Comparison of ENCODE assay signal across 8 cellular contexts in genomic region chr3:30611613-30612421, GRCh38. TPM values are rescaled to one million over a fixed set of nuclear protein-coding genes. Genes with fewer than 3 reads are reported as not detected.
DNase-seq lines count a peak whose midpoint lies in the region; ATAC-seq and TF ChIP-seq lines count a peak whose summit lies in the region.

No MANE protein-coding gene starts in this region.

- H3K27me3 ChIP-seq in heart right ventricle (no peaks in the 10 kb centered on the region), left lung (no peaks in the 10 kb centered on the region), uterus (no peaks in the 10 kb centered on the region)

- H3K4me3 Mint-ChIP-seq in activated T-helper 17 cell treated with anti-CD3 and anti-CD28 coated beads, Interleukin-2, amount 50 U/mL, for 72 hours = peak overlapping the region; percentile 85

- intact Hi-C loops in heart right ventricle (cut with DNase I) = loop anchor here in 3 of 10 donors (5.0 to 10.0 kb wide), 3 partner anchors 35 to 87 kb away; no protein-coding TSS in a partner anchor
- intact Hi-C loops in cardiac septum (cut with DNase I) = no loop called here
- intact Hi-C loops in left lung (cut with DNase I) = no loop called here
- intact Hi-C loops in uterus (cut with DNase I; ENCODE audit: low total_unique reads) = no loop called here

- DNase-seq in heart right ventricle = no peak
- DNase-seq in cardiac septum (ENCODE audit: low spot score) = no peak
- DNase-seq in left lung = no peak
- DNase-seq in uterus = no peak
- no peak for DNase-seq in effector CD4-positive, alpha-beta T cell
- DNase-seq in SHP77 treated with DMSO at 0.1 percent for 48 hours (lab: John Stamatoyannopoulos, UW) = no peak

- TF ChIP-seq CTCF in heart right ventricle (IDR thresholded peaks at IDR 0.05) (no peak), left lung (IDR thresholded peaks at IDR 0.05) (no peak), uterus (IDR thresholded peaks at IDR 0.05) (no peak)

- H3K27ac ChIP-seq in heart right ventricle (peak overlapping the region in 6 of 10 donors; percentile 32 to 100 (median 99)), left lung (peak overlapping the region; percentile 41 to 100), uterus (peak overlapping the region; percentile 98 to 99)

- H3K4me1 ChIP-seq in heart right ventricle (peaks cover 12 to 90% (median 84%) of the 10 kb centered on the region in 9 donors), left lung (peaks cover 47 to 88% of the 10 kb centered on the region in 2 donors), uterus (no peaks in the 10 kb centered on the region)

- H3K9me3 Mint-ChIP-seq in activated T-helper 17 cell treated with anti-CD3 and anti-CD28 coated beads, Interleukin-2, amount 50 U/mL, for 72 hours = no peaks in the 10 kb centered on the region

- peaks cover 33% of the 10 kb centered on the region for H3K4me1 Mint-ChIP-seq in activated T-helper 17 cell treated with anti-CD3 and anti-CD28 coated beads, Interleukin-2, amount 50 U/mL, for 72 hours

- H3K27ac Mint-ChIP-seq in activated T-helper 17 cell treated with anti-CD3 and anti-CD28 coated beads, Interleukin-2, amount 50 U/mL, for 72 hours = peak overlapping the region; percentile 87

- peak overlapping the region in 2 of 10 donors; percentile 1 to 89 for H3K4me3 ChIP-seq in heart right ventricle
- H3K4me3 ChIP-seq in left lung = peak overlapping the region in 1 of 2 donors; percentile 75
- no peak overlapping the region for H3K4me3 ChIP-seq in uterus

- ATAC-seq in heart right ventricle = no peak
- no peak for ATAC-seq in activated T-helper 17 cell treated with anti-CD3 and anti-CD28 coated beads, Interleukin-2, amount 50 U/mL, for 72 hours (replicated peaks)
- peak; percentile 32 for ATAC-seq in left lung
- no peak for ATAC-seq in GM21619 (IDR thresholded peaks at IDR 0.05; ENCODE audit: unreplicated experiment)

- no peaks in the 10 kb centered on the region for H3K9me3 ChIP-seq in heart right ventricle
- H3K9me3 ChIP-seq in left lung = no peaks in the 10 kb centered on the region
- H3K9me3 ChIP-seq in uterus = no peaks in the 10 kb centered on the region

- peaks cover 100% of the 10 kb centered on the region for H3K36me3 Mint-ChIP-seq in activated T-helper 17 cell treated with anti-CD3 and anti-CD28 coated beads, Interleukin-2, amount 50 U/mL, for 72 hours (ENCODE audit: low read depth)

- WGBS in heart right ventricle, 2 donors = 76 to 79% methylated on average over 7 of the region's 7 CpGs

- H3K36me3 ChIP-seq in heart right ventricle = peaks cover 0 to 9% (median 0%) of the 10 kb centered on the region in 9 donors
- H3K36me3 ChIP-seq in left lung = no peaks in the 10 kb centered on the region
- no peaks in the 10 kb centered on the region for H3K36me3 ChIP-seq in uterus

- H3K27me3 Mint-ChIP-seq in activated T-helper 17 cell treated with anti-CD3 and anti-CD28 coated beads, Interleukin-2, amount 50 U/mL, for 72 hours = no peaks in the 10 kb centered on the region

- TF ChIP-seq POLR2A in uterus (IDR thresholded peaks at IDR 0.05) = no peak

RNA-seq across cellular contexts. Expression of gene TGFBR2, which starts 5.4 kb away (rescaled TPM):
- total RNA-seq in heart right ventricle (100 to 1,000 TPM in 5 of 10 donors, 10 to 100 TPM in 5; 71.1 to 197 (median 92.1) TPM), cardiac septum (66.7 TPM), left lung (100 to 1,000 TPM; 240 to 269 TPM), uterus (100 to 1,000 TPM in 3 of 4 donors, 10 to 100 TPM in 1; 95.3 to 255 (median 211) TPM)
- 10 to 100 TPM; 14.6 to 81.4 TPM for polyA plus RNA-seq in heart right ventricle
- 10 to 100 TPM; 51.2 to 63.2 TPM for total RNA-seq in activated T-helper 17 cell treated with anti-CD3 and anti-CD28 coated beads, Interleukin-2, amount 50 U/mL, for 72 hours
